8 cellular contexts compared by ENCODE assay signal in the genomic region with DNA sequence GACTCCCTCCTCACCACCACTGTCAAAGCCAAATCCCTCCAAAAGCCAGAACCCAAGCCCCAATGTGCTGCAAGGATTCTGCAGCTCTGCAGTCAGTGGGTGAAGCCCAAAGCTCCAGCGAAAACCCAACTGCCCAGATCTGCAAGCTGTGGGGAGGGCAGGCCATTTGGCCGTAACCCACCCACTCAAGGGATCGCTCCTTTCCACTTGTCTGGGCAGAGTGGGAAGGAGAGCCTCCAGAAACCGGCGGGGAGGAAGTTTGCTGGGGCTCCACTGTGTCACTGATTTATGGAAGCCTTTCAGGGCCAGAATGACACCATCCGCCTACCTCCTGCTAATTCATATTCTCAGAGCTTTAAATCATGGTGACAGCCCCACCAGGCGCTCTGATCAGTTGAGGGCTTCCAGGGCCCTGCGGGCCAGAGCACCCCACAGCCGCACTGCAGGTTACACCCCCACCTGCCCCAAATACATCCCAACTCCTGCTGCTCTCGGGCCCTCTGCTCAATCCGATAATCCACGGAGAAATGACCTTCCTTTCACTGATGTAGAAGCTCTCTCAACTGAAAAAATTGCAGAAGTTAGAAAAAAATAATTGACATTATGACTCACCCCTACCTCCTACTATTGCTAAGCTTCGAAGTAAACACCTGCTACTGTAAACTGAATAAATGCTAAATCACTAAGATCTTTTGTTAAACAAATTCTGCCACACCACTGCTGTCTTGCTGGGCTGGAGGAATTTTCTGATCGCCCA.
A peak's percentile ranks its signal among the peaks of the same experiment; 100 is the strongest.
DNase-seq lines count a peak whose midpoint lies in the region; TF ChIP-seq lines count a peak whose summit lies in the region.

No MANE protein-coding gene starts in this region.

- peak overlapping the region; percentile 61 for H3K9ac ChIP-seq in NT2/D1 (ENCODE audit: insufficient read length, low read depth)

- no peaks in the 10 kb centered on the region for H3K27me3 ChIP-seq in HAP-1 (ENCODE audit: low read depth)
- no peaks in the 10 kb centered on the region for H3K27me3 ChIP-seq in NT2/D1 (ENCODE audit: insufficient read depth, insufficient read length)

- in situ Hi-C loops in HAP-1 (cut with MboI; ENCODE audit: low sequenced_read_pairs): no loop called here

- peaks cover 17% of the 10 kb centered on the region for H3K4me1 ChIP-seq in HAP-1
- H3K4me1 ChIP-seq in NT2/D1 (ENCODE audit: insufficient read depth, insufficient read length): peaks cover 30% of the 10 kb centered on the region

- H3K9me3 ChIP-seq in HAP-1 (no peaks in the 10 kb centered on the region), NT2/D1 (ENCODE audit: insufficient read depth, low read length) (no peaks in the 10 kb centered on the region)

- H3K4me3 ChIP-seq in HAP-1: no peak overlapping the region
- peak overlapping the region; percentile 22 for H3K4me3 ChIP-seq in NT2/D1 (ENCODE audit: insufficient read length, low read depth)

- no peak for TF ChIP-seq CTCF in 22Rv1 (IDR thresholded peaks at IDR 0.05)

- H3K36me3 ChIP-seq in HAP-1 (replicated peaks) (no peaks in the 10 kb centered on the region), NT2/D1 (ENCODE audit: insufficient read depth, insufficient read length, low read length) (no peaks in the 10 kb centered on the region)

- peak overlapping the region; percentile 77 for H3K27ac ChIP-seq in 22Rv1

- peak; percentile 48 to 76 for DNase-seq in HAP-1 (ENCODE audit: low spot score in 2 of 2)
- peak; percentile 71 for DNase-seq in NT2/D1 (ENCODE audit: low read depth, low spot score)
- peak; percentile 70 for DNase-seq in islet precursor cell
- no peak for DNase-seq in SW 1271 (lab: John Stamatoyannopoulos, UW)
- no peak for DNase-seq in stimulated activated CD4-positive, alpha-beta T cell treated with anti-CD3 and anti-CD28 coated beads, Interleukin-4, amount 100 ng/mL, for 4 hours
- no peak for DNase-seq in NCI-H226
- no peak for DNase-seq in foreskin melanocyte

Comparison
In these comparisons a context has a peak if more than half of its experiments do, and no peak if none do; other contexts are left out.
1. DNase-seq: peak in HAP-1 (2 of 2), NT2/D1 (single experiment) and islet precursor cell (single experiment); none in SW 1271 (0 of 2), stimulated activated CD4-positive, alpha-beta T cell treated with anti-CD3 and anti-CD28 coated beads, Interleukin-4, amount 100 ng/mL, for 4 hours (0 of 2), NCI-H226 (single experiment) and foreskin melanocyte (single experiment).